Comparison of ENCODE assay signal across 8 cellular contexts in the genomic region with DNA sequence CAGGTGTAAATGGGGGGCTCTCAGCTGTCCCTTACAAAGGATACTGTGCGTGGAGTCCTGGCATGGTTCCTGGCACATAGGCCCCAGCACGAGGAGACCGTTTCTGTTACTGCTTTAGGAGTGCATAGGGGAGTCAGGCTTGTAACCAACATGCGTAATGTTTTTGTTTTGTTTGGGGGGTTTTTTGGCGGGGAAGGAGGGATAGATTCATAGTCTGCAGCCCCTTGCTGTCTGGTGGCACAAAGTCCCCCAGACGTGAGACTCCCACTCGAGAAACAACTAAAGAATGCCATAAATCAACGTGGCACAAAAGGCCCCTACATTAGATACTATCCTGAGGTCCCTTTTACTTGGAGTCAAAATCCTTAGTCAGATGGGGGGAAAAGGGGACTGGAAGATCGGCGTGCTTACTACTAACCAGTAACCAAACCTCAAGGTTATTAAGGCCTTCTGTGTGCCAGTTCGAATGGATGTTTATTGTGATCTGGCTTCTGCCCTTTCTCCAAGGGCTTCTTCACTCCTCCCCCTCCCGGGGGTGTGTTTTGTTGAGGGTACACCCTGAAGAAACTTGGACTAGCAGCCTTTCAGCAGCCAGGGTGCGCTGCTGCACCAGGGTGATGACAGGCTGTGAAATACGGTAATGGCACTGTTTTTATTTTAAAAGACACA. TPM values are rescaled to one million over a fixed set of nuclear protein-coding genes. Genes with fewer than 3 reads are reported as not detected.
DNase-seq lines count a peak whose midpoint lies in the region; ATAC-seq, FAIRE-seq and TF ChIP-seq lines count a peak whose summit lies in the region.

No MANE protein-coding gene starts in this region.

- peak overlapping the region; percentile 93 for H3K9ac ChIP-seq in keratinocyte (ENCODE audit: control insufficient read depth, extremely low read depth, insufficient read depth, low read length)

- H3K9me1 ChIP-seq in keratinocyte (ENCODE audit: control insufficient read depth, extremely low read depth, insufficient read depth, low read length) = no peaks in the 10 kb centered on the region

- peak; percentile 36 for ATAC-seq in HG03139 (IDR thresholded peaks at IDR 0.05; ENCODE audit: unreplicated experiment)
- peak; percentile 40 for ATAC-seq in activated B cell treated with CpG ODN at 0.5 μM for 24 hours (ENCODE audit: low read depth)
- ATAC-seq in HG03521 (IDR thresholded peaks at IDR 0.05; ENCODE audit: unreplicated experiment) = no peak

- H3K27me3 ChIP-seq in keratinocyte (ENCODE audit: control insufficient read depth, extremely low read depth, insufficient read depth, low read length) = no peaks in the 10 kb centered on the region

- H3K4me1 ChIP-seq in keratinocyte (ENCODE audit: control insufficient read depth, extremely low read depth, insufficient read depth, low read length) = peaks cover 29% of the 10 kb centered on the region

- POLR2A ChIA-PET in activated B cell treated with CpG ODN at 0.5 μM for 24 hours (lab: Charles Lee) = interaction anchor here (1.1 to 10.6 kb wide), 14 partner anchors 15 to 530 kb away, joined by 4 to 158 read pairs (median 11); a partner anchor contains a TSS

- peak; percentile 89 for TF ChIP-seq CTCF in GM13976 (IDR thresholded peaks at IDR 0.05; ENCODE audit: borderline replicate concordance, control extremely low read depth, extremely low read depth, insufficient read depth, missing control alignments)
- TF ChIP-seq CTCF in activated B cell treated with CpG ODN at 0.5 μM for 24 hours (IDR thresholded peaks at IDR 0.05) = no peak
- peak; percentile 86 to 95 (median 91) for TF ChIP-seq CTCF in keratinocyte (optimal IDR thresholded peaks at IDR 0.05 in 1 of 3, IDR thresholded peaks at IDR 0.05 in 1 of 3, conservative IDR thresholded peaks at IDR 0.05 in 1 of 3; ENCODE audit: extremely low read depth in 1 of 3, insufficient read depth in 2 of 3, low read length in 3 of 3)

- intact Hi-C loops in activated B cell treated with CpG ODN at 0.5 μM for 24 hours (cut with micrococcal nuclease) = loop anchor here (1.0 to 10.0 kb wide), 12 partner anchors 55 to 1439 kb away; a partner anchor contains a TSS

- H3K4me2 ChIP-seq in keratinocyte (ENCODE audit: control insufficient read depth, extremely low read depth, insufficient read depth, low read depth, low read length) = peak overlapping the region; percentile 97

- CTCF ChIA-PET in activated B cell treated with CpG ODN at 0.5 μM for 24 hours (lab: Charles Lee) = interaction anchor here (0.6 to 14.5 kb wide), 14 partner anchors 7 to 387 kb away, joined by 3 to 338 read pairs (median 6); a partner anchor contains a TSS

- no peaks in the 10 kb centered on the region for H3K27me3 Mint-ChIP-seq in activated B cell treated with CpG ODN at 0.5 μM for 24 hours

- dilution Hi-C loops in keratinocyte (cut with MboI; ENCODE audit: extremely low pct_ligation_motif_present, low sequenced_read_pairs) = no loop called here

- no peaks in the 10 kb centered on the region for H3K9me3 Mint-ChIP-seq in activated B cell treated with CpG ODN at 0.5 μM for 24 hours

- peaks cover 35% of the 10 kb centered on the region for H3K79me2 ChIP-seq in keratinocyte (ENCODE audit: control insufficient read depth, insufficient read depth, low read length)

- H3K27ac Mint-ChIP-seq in activated B cell treated with CpG ODN at 0.5 μM for 24 hours = peak overlapping the region; percentile 90

- H3K36me3 ChIP-seq in keratinocyte (ENCODE audit: control insufficient read depth in 2 of 2, extremely low read depth in 1 of 2, insufficient read depth in 2 of 2, low read length in 2 of 2) = peaks cover 22 to 37% of the 10 kb centered on the region in 2 experiments

- peak overlapping the region; percentile 100 for H3K4me3 Mint-ChIP-seq in activated B cell treated with CpG ODN at 0.5 μM for 24 hours

- H3K4me3 ChIP-seq in keratinocyte (ENCODE audit: control insufficient read depth in 2 of 3, extremely low read depth in 1 of 3, insufficient read depth in 2 of 3, low read depth in 1 of 3, low read length in 3 of 3) = peak overlapping the region; percentile 87 to 91 (median 91)

- H2AFZ ChIP-seq in keratinocyte (ENCODE audit: control insufficient read depth, low read length) = peak overlapping the region; percentile 81

- H3K27ac ChIP-seq in caudate nucleus (ENCODE audit: low read depth, low read length) = peak overlapping the region; percentile 89
- peak overlapping the region; percentile 82 for H3K27ac ChIP-seq in keratinocyte (ENCODE audit: control insufficient read depth, insufficient read depth, low read length)

- in situ Hi-C loops in GM13976 (cut with MboI; ENCODE audit: low sequenced_read_pairs, unreplicated experiment) = loop anchor here (10.0 to 25.0 kb wide), 2 partner anchors 242 to 524 kb away; a partner anchor contains a TSS

- H4K20me1 ChIP-seq in keratinocyte (ENCODE audit: control insufficient read depth, extremely low read depth, insufficient read depth, low read length) = peaks cover under 1% of the 10 kb centered on the region

- peak; percentile 5 for FAIRE-seq in keratinocyte (lab: Jason Lieb, UNC)

- peaks cover 73% of the 10 kb centered on the region for H3K4me1 Mint-ChIP-seq in activated B cell treated with CpG ODN at 0.5 μM for 24 hours

- DNase-seq in GM13976 (ENCODE audit: low spot score) (peak; percentile 78), NCI-H226 (peak; percentile 85), activated B cell treated with CpG ODN at 0.5 μM for 24 hours (peak; percentile 70), caudate nucleus (lab: John Stamatoyannopoulos, UW) (peak in 58 of 61 donors; percentile 5 to 89 (median 54)), keratinocyte (ENCODE audit: low read depth, low spot score) (peak; percentile 44)
- peak; percentile 73 to 82 (median 82) for DNase-seq in stimulated activated CD4-positive, alpha-beta T cell treated with anti-CD3 and anti-CD28 coated beads, Interleukin-12 subunit alpha, Interleukin-12 subunit beta, amount 100 ng/mL, for 48 hours (ENCODE audit: low read depth in 2 of 3, low spot score in 1 of 3)

- peaks cover 67% of the 10 kb centered on the region for H3K36me3 Mint-ChIP-seq in activated B cell treated with CpG ODN at 0.5 μM for 24 hours (ENCODE audit: low read depth)

- H3K9me3 ChIP-seq in keratinocyte (ENCODE audit: control insufficient read depth, low read depth, low read length) = no peaks in the 10 kb centered on the region

RNA-seq across cellular contexts. Expression of a gene that starts 0.9 kb away (rescaled TPM):
- 114 and 117 TPM in 2 replicates for total RNA-seq in activated B cell treated with CpG ODN at 0.5 μM for 24 hours
- polyA plus RNA-seq in keratinocyte = 70.1 to 106 TPM (median 82.4 TPM) in 3 replicates
- 89.9 TPM for polyA plus RNA-seq in keratinocyte (2011; ENCODE audit: low read depth)
- 86.4 and 129 TPM in 2 replicates for polyA plus RNA-seq in keratinocyte (2011; cell fraction: cytosol; rRNA removed)
- polyA plus RNA-seq in keratinocyte (2011; cell fraction: nucleus; rRNA removed) = 85.0 and 98.5 TPM in 2 replicates
- 69.9 and 117 TPM in 2 replicates for polyA plus RNA-seq in keratinocyte (2012; ENCODE audit: low replicate concordance)
- polyA minus RNA-seq in keratinocyte = 20.2 to 53.9 TPM (median 50.3 TPM) in 3 replicates
- polyA minus RNA-seq in keratinocyte (2011; cell fraction: cytosol; rRNA and poly(A)+ RNA removed) = 38.6 TPM
- 10.3 and 14.5 TPM in 2 replicates for polyA minus RNA-seq in keratinocyte (2011; cell fraction: nucleus; rRNA and poly(A)+ RNA removed)

RNA-seq across cellular contexts. Expression of a gene that starts 2.3 kb away (rescaled TPM):
- 88.4 and 107 TPM in 2 replicates for total RNA-seq in activated B cell treated with CpG ODN at 0.5 μM for 24 hours
- 14.1 to 19.0 TPM (median 18.4 TPM) in 3 replicates for polyA plus RNA-seq in keratinocyte
- 48.8 TPM for polyA plus RNA-seq in keratinocyte (2011; ENCODE audit: low read depth)
- 10.1 and 12.8 TPM in 2 replicates for polyA plus RNA-seq in keratinocyte (2011; cell fraction: cytosol; rRNA removed)
- polyA plus RNA-seq in keratinocyte (2011; cell fraction: nucleus; rRNA removed) = 35.3 and 43.8 TPM in 2 replicates
- 24.8 and 34.1 TPM in 2 replicates for polyA plus RNA-seq in keratinocyte (2012; ENCODE audit: low replicate concordance)
- polyA minus RNA-seq in keratinocyte = 14.2 to 45.4 TPM (median 21.3 TPM) in 3 replicates
- polyA minus RNA-seq in keratinocyte (2011; cell fraction: cytosol; rRNA and poly(A)+ RNA removed) = 6.3 TPM
- polyA minus RNA-seq in keratinocyte (2011; cell fraction: nucleus; rRNA and poly(A)+ RNA removed) = 37.2 and 42.9 TPM in 2 replicates

RNA-seq across cellular contexts. Expression of a gene that starts 34.6 kb away (rescaled TPM):
- total RNA-seq in activated B cell treated with CpG ODN at 0.5 μM for 24 hours = not detected in 2 replicates
- polyA plus RNA-seq in keratinocyte = not detected in 3 replicates
- polyA plus RNA-seq in keratinocyte (2011; ENCODE audit: low read depth) = not detected
- polyA plus RNA-seq in keratinocyte (2011; cell fraction: cytosol; rRNA removed) = not detected in 2 replicates
- polyA plus RNA-seq in keratinocyte (2011; cell fraction: nucleus; rRNA removed) = not detected in 2 replicates
- not detected in 2 replicates for polyA plus RNA-seq in keratinocyte (2012; ENCODE audit: low replicate concordance)
- polyA minus RNA-seq in keratinocyte = 0.52 TPM in 1 of 3 replicates, not detected in the others
- not detected for polyA minus RNA-seq in keratinocyte (2011; cell fraction: cytosol; rRNA and poly(A)+ RNA removed)
- 0.31 TPM in 1 of 2 replicates, not detected in the other for polyA minus RNA-seq in keratinocyte (2011; cell fraction: nucleus; rRNA and poly(A)+ RNA removed)

RNA-seq across cellular contexts. Expression of a gene that starts 48.2 kb away (rescaled TPM):
- total RNA-seq in activated B cell treated with CpG ODN at 0.5 μM for 24 hours = 7.7 and 11.2 TPM in 2 replicates
- 0.31 to 0.70 TPM (median 0.47 TPM) in 3 replicates for polyA plus RNA-seq in keratinocyte
- 1.5 TPM for polyA plus RNA-seq in keratinocyte (2011; ENCODE audit: low read depth)
- 0.32 and 0.34 TPM in 2 replicates for polyA plus RNA-seq in keratinocyte (2011; cell fraction: cytosol; rRNA removed)
- polyA plus RNA-seq in keratinocyte (2011; cell fraction: nucleus; rRNA removed) = 1.4 and 1.5 TPM in 2 replicates
- polyA plus RNA-seq in keratinocyte (2012; ENCODE audit: low replicate concordance) = 0.74 and 4.5 TPM in 2 replicates
- 0.67 to 1.7 TPM (median 1.2 TPM) in 3 replicates for polyA minus RNA-seq in keratinocyte
- polyA minus RNA-seq in keratinocyte (2011; cell fraction: cytosol; rRNA and poly(A)+ RNA removed) = 0.96 TPM
- polyA minus RNA-seq in keratinocyte (2011; cell fraction: nucleus; rRNA and poly(A)+ RNA removed) = 1.3 and 1.7 TPM in 2 replicates
